ENCODE assay signal across 1 cellular context in the genomic region with DNA sequence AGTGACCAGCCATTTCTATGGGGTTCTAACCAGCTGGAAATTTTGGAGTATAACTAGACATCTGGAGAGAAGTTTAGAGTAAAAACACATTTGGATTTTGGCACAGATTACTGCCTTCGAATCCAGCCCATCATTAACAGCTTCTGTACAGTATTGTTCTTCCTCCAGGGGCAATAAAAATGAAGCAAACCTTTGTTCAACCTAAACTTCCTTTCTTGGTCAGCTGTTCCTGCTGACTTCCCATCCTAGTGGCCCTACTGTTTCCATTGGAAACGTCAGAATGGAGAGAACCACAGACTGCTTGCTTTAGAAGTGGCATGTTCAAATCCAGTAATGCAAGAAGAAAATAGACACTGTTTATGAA.
TF ChIP-seq lines count a peak whose summit lies in the region.

No MANE protein-coding gene starts in this region.

TF ChIP-seq in SK-N-SH treated with all-trans-retinoic acid at 6 μM for 48 hours, 23 proteins besides CTCF, POLR2A, EP300 and RAD21 (continued from another document):
- no peak for TF ChIP-seq CREB5 (CRISPR knock-in tag; IDR thresholded peaks at IDR 0.05; ENCODE audit: low read depth)
- no peak for TF ChIP-seq ZNF565 (CRISPR knock-in tag; conservative IDR thresholded peaks at IDR 0.05; ENCODE audit: low read depth)
- no peak for TF ChIP-seq TSHZ2 (CRISPR knock-in tag; IDR thresholded peaks at IDR 0.05)
- TF ChIP-seq BACH2 (CRISPR knock-in tag; IDR thresholded peaks at IDR 0.05; ENCODE audit: borderline replicate concordance): no peak
- TF ChIP-seq OSR1 (CRISPR knock-in tag; IDR thresholded peaks at IDR 0.05): no peak
- no peak for TF ChIP-seq ZFP3 (CRISPR knock-in tag; IDR thresholded peaks at IDR 0.05)
